ENCODE assay signal across 8 cellular contexts in the genomic region with DNA sequence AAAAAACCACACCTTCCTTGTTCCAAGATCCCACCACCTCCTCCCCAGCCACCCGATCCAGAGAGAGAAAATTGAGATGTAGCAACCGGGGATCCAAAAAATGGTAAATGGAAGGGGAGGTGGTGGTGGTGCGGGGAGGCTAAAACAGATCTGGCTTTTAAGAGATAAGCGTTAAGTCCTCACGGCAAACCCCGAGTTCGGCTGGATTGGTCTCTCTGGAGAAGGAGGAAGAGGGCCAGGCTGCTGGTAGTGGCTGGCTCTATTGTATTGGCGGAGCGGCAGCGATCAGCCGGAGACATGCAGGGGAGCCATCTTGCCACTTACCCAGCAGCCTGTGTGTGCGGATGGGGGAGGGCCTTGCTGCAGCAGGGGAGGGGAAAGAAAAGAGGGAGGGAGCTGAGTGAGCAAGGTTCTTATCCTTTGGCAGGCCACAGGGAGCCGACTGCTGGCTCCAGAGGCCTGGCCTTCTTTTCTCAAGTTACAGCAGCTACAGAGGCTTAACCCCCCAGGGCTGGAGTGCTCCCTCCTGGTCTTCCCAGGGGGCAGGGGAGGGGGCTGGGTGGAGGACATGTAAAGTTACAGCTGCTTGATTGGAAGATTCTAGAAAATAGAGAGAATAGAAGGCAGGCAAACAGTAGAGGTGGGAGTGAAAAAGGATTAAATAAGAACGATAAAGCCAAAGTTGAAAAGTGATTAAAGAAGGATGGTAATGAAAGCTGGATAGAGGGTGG. TPM values are rescaled to one million over a fixed set of nuclear protein-coding genes. Genes with fewer than 3 reads are reported as not detected.
DNase-seq lines count a peak whose midpoint lies in the region; ATAC-seq and TF ChIP-seq lines count a peak whose summit lies in the region.

No MANE protein-coding gene starts in this region.

- peak overlapping the region; percentile 94 for H3K4me3 Mint-ChIP-seq in glutamatergic neuron (ENCODE audit: unreplicated experiment)

- H3K36me3 ChIP-seq in H7 (replicated peaks; ENCODE audit: control insufficient read depth, insufficient read depth, low read length), result peaks cover 38% of the 10 kb centered on the region
- peaks cover 23 to 47% of the 10 kb centered on the region in 2 experiments for H3K36me3 ChIP-seq in trophoblast cell (ENCODE audit: control insufficient read depth in 1 of 2, insufficient read depth in 2 of 2, low read length in 2 of 2)
- H3K36me3 ChIP-seq in upper lobe of left lung, result peaks cover 30 to 74% (median 60%) of the 10 kb centered on the region in 4 donors

- peak overlapping the region; percentile 78 for H3K18ac ChIP-seq in trophoblast cell (ENCODE audit: low read length)

- H3K9me3 ChIP-seq in trophoblast cell (ENCODE audit: insufficient read depth, low read depth, low read length), result no peaks in the 10 kb centered on the region
- no peaks in the 10 kb centered on the region for H3K9me3 ChIP-seq in upper lobe of left lung

- H2BK120ac ChIP-seq in trophoblast cell (ENCODE audit: insufficient read depth, low read length, poor library complexity), result peak overlapping the region; percentile 67

- peak overlapping the region; percentile 60 for H2BK5ac ChIP-seq in trophoblast cell (ENCODE audit: low read depth, low read length, poor library complexity)

- no peak for TF ChIP-seq EP300 in upper lobe of left lung (IDR thresholded peaks at IDR 0.05)

- H3K27ac Mint-ChIP-seq in glutamatergic neuron (ENCODE audit: unreplicated experiment), result peak overlapping the region; percentile 93

- peaks cover 25% of the 10 kb centered on the region for H3K4me1 Mint-ChIP-seq in glutamatergic neuron (ENCODE audit: low read depth, unreplicated experiment)

- H3K4ac ChIP-seq in trophoblast cell (ENCODE audit: low read depth, low read length), result peak overlapping the region; percentile 85

- 100% methylated on average over 1 of the region's 14 CpGs for WGBS in trophoblast cell (ENCODE audit: extremely low coverage, insufficient coverage, insufficient read length)
- WGBS in upper lobe of left lung, 2 donors, result 2% methylated on average over 14 of the region's 14 CpGs

- no peak overlapping the region for H2BK12ac ChIP-seq in trophoblast cell (ENCODE audit: low read length)

- peak overlapping the region; percentile 8 for H2AFZ ChIP-seq in trophoblast cell (ENCODE audit: insufficient read depth, low read length, poor library complexity)

- H3K79me1 ChIP-seq in trophoblast cell (ENCODE audit: low read length), result peaks cover 13% of the 10 kb centered on the region

- H3K27me3 Mint-ChIP-seq in glutamatergic neuron (ENCODE audit: unreplicated experiment), result peaks cover 5% of the 10 kb centered on the region

- peak overlapping the region; percentile 82 for H3K4me3 ChIP-seq in H7 (ENCODE audit: insufficient read depth, low read depth, low read length)
- H3K4me3 ChIP-seq in NB4 (ENCODE audit: low read depth, low read length), result peak overlapping the region; percentile 97
- H3K4me3 ChIP-seq in trophoblast cell (ENCODE audit: low read depth, low read length), result peak overlapping the region; percentile 84
- peak overlapping the region; percentile 14 to 61 (median 50) for H3K4me3 ChIP-seq in upper lobe of left lung

- peaks cover 14% of the 10 kb centered on the region for H3K79me2 ChIP-seq in trophoblast cell (ENCODE audit: control insufficient read depth, insufficient read depth, low read length, poor library complexity)

- peak; percentile 91 for DNase-seq in ELR (ENCODE audit: low read depth)
- DNase-seq in H7, result peak; percentile 92
- DNase-seq in NB4 (ENCODE audit: low read depth), result peak; percentile 92
- peak; percentile 92 for DNase-seq in activated effector memory CD4-positive, alpha-beta T cell treated with anti-CD3 and anti-CD28 coated beads, Interleukin-2, amount 50 U/mL, for 16 hours
- peak; percentile 85 for DNase-seq in glutamatergic neuron
- peak; percentile 79 to 80 for DNase-seq in trophoblast cell
- peak; percentile 46 to 88 for DNase-seq in upper lobe of left lung
- DNase-seq in NCI-H2107 treated with DMSO at 0.1 percent for 48 hours (lab: John Stamatoyannopoulos, UW; ENCODE audit: unreplicated experiment), result no peak

- peak; percentile 72 for TF ChIP-seq POLR2A in NB4 (IDR thresholded peaks at IDR 0.05; ENCODE audit: extremely low read depth, insufficient read length)
- peak in 1 of 4 donors; percentile 46 for TF ChIP-seq POLR2A in upper lobe of left lung (IDR thresholded peaks at IDR 0.05)

- peak overlapping the region; percentile 75 for H4K12ac ChIP-seq in trophoblast cell (ENCODE audit: low read depth, low read length)

- H3K27ac ChIP-seq in trophoblast cell (ENCODE audit: low read depth, low read length) (peak overlapping the region; percentile 78), upper lobe of left lung (peak overlapping the region; percentile 73 to 85 (median 85))

- peak overlapping the region; percentile 64 for H3K4me2 ChIP-seq in trophoblast cell (ENCODE audit: low read length)

- ATAC-seq in upper lobe of left lung (ENCODE audit: low FRiP score in 2 of 2), result peak; percentile 93 to 96

- peak overlapping the region; percentile 38 for H4K8ac ChIP-seq in trophoblast cell (ENCODE audit: low read depth, low read length)

- H3K14ac ChIP-seq in trophoblast cell (ENCODE audit: low read length), result peak overlapping the region; percentile 90

- H3K4me1 ChIP-seq in trophoblast cell (ENCODE audit: control insufficient read depth in 1 of 2, insufficient read depth in 2 of 2, low read length in 2 of 2) (peaks cover 18 to 19% of the 10 kb centered on the region in 2 experiments), upper lobe of left lung (peaks cover 17 to 43% (median 34%) of the 10 kb centered on the region in 4 donors)

- H4K91ac ChIP-seq in trophoblast cell (ENCODE audit: low read depth, low read length), result peak overlapping the region; percentile 84

- no peak for TF ChIP-seq CTCF in NB4 (IDR thresholded peaks at IDR 0.05; ENCODE audit: low read depth, low read length)
- TF ChIP-seq CTCF in glutamatergic neuron (IDR thresholded peaks at IDR 0.05; ENCODE audit: partially characterized antibody, unreplicated experiment), result no peak
- TF ChIP-seq CTCF in upper lobe of left lung (IDR thresholded peaks at IDR 0.05), result no peak

- H3K36me3 Mint-ChIP-seq in glutamatergic neuron (ENCODE audit: unreplicated experiment), result peaks cover 5% of the 10 kb centered on the region

- peak overlapping the region; percentile 91 for H3K9ac ChIP-seq in trophoblast cell (ENCODE audit: low read length)

- H2AK5ac ChIP-seq in trophoblast cell (ENCODE audit: low read length), result peak overlapping the region; percentile 8

- H3K9me3 Mint-ChIP-seq in glutamatergic neuron (ENCODE audit: unreplicated experiment), result peaks cover 5% of the 10 kb centered on the region

- H3K27me3 ChIP-seq in H7 (ENCODE audit: control insufficient read depth, insufficient read depth, low read length) (no peaks in the 10 kb centered on the region), trophoblast cell (ENCODE audit: insufficient read depth, low read length) (no peaks in the 10 kb centered on the region), upper lobe of left lung (no peaks in the 10 kb centered on the region)

- H3K23ac ChIP-seq in trophoblast cell (ENCODE audit: low read length), result no peak overlapping the region

RNA-seq across cellular contexts. Expression of a gene that starts 14.1 kb away (rescaled TPM):
- total RNA-seq in H7 (2014; rRNA removed; shearing (Covaris generic)), result 9.7 and 12.3 TPM in 2 replicates
- total RNA-seq in glutamatergic neuron (ENCODE audit: unreplicated experiment) (164 TPM), upper lobe of left lung (1 to 10 TPM; 2.0 to 8.0 (median 4.2) TPM)
- 24.3 and 24.6 TPM in 2 replicates for polyA plus RNA-seq in trophoblast cell (2013)

RNA-seq across cellular contexts. Expression of a gene that starts 23.5 kb away (rescaled TPM):
- 83.4 and 89.5 TPM in 2 replicates for total RNA-seq in H7 (2014; rRNA removed; shearing (Covaris generic))
- total RNA-seq in glutamatergic neuron (ENCODE audit: unreplicated experiment) (341 TPM), upper lobe of left lung (100 to 1,000 TPM in 5 of 6 donors, 10 to 100 TPM in 1; 91.1 to 350 (median 139) TPM)
- polyA plus RNA-seq in trophoblast cell (2013), result 136 and 142 TPM in 2 replicates

RNA-seq across cellular contexts. Expression of a gene that starts 23.9 kb away (rescaled TPM):
- 73.7 and 97.8 TPM in 2 replicates for total RNA-seq in H7 (2014; rRNA removed; shearing (Covaris generic))
- 40.3 TPM for total RNA-seq in glutamatergic neuron (ENCODE audit: unreplicated experiment)
- 40.8 and 43.3 TPM in 2 replicates for polyA plus RNA-seq in trophoblast cell (2013)
- total RNA-seq in upper lobe of left lung, result 10 to 100 TPM in 5 of 6 donors, 1 to 10 TPM in 1; 4.9 to 52.5 (median 35.7) TPM

RNA-seq across cellular contexts. Expression of a gene that starts 29.4 kb away (rescaled TPM):
- total RNA-seq in H7 (2014; rRNA removed; shearing (Covaris generic)), result not detected in 2 replicates
- not detected for total RNA-seq in glutamatergic neuron (ENCODE audit: unreplicated experiment)
- not detected in 2 replicates for polyA plus RNA-seq in trophoblast cell (2013)
- total RNA-seq in upper lobe of left lung, result not detected

RNA-seq across cellular contexts. Expression of a gene that starts 33.4 kb away (rescaled TPM):
- total RNA-seq in H7 (2014; rRNA removed; shearing (Covaris generic)), result 0.42 TPM in 1 of 2 replicates, not detected in the other
- total RNA-seq in glutamatergic neuron (ENCODE audit: unreplicated experiment) (not detected), upper lobe of left lung (not detected)
- polyA plus RNA-seq in trophoblast cell (2013), result 0.01 and 0.03 TPM in 2 replicates

Comparison
In these comparisons a context has a peak if more than half of its experiments do, and no peak if none do; other contexts are left out.
1. RNA of a gene that starts 14.1 kb away (total RNA-seq): 164 TPM in glutamatergic neuron (single experiment); 9.7 to 12.3 TPM in H7 and 2.0 to 8.0 TPM in upper lobe of left lung; every median in the first group is over 10 times any median in the second.
2. Peak in every context shown above with its lines, with median percentiles within 50 percentile points of each other: H3K4me3 ChIP-seq.